In genomic region chr19:1000095-1000494, GRCh38 we compare ENCODE assay signal across 9 cellular contexts. TPM values are rescaled to one million over a fixed set of nuclear protein-coding genes. Genes with fewer than 3 reads are reported as not detected.
DNase-seq lines count a peak whose midpoint lies in the region; ATAC-seq, FAIRE-seq and TF ChIP-seq lines count a peak whose summit lies in the region.
"Had no signal": no experiment of that assay in that cellular context is flagged by ENCODE, and none has a peak within 500 bp of the region (broad histone marks: within the 10 kb centered on the region; RNA-seq: fewer than 3 reads in every experiment).

Gene GRIN3B (plus strand): TSS chr19:1000419. CDS start chr19:1000438, 19 bp downstream.

- H3K27me3 Mint-ChIP-seq in activated T-cell treated with anti-CD3 and anti-CD28 coated beads, Interleukin-2, amount 50 U/mL, for 72 hours (ENCODE audit: low read depth): peaks cover 32% of the 10 kb centered on the region

- H3K36me3 Mint-ChIP-seq in activated T-cell treated with anti-CD3 and anti-CD28 coated beads, Interleukin-2, amount 50 U/mL, for 72 hours (ENCODE audit: insufficient read depth in 2 of 2): no peaks in the 10 kb centered on the region

- H3K4me3 Mint-ChIP-seq in activated T-cell treated with anti-CD3 and anti-CD28 coated beads, Interleukin-2, amount 50 U/mL, for 72 hours: peak within 1 kb of the TSS; percentile 22 to 62

- peak; percentile 83 for DNase-seq in GM12892 (ENCODE audit: insufficient read length)
- DNase-seq in NT2/D1 (ENCODE audit: low read depth, low spot score): no peak
- peak; percentile 73 to 78 for DNase-seq in activated T-cell treated with anti-CD3 and anti-CD28 coated beads, Interleukin-2, amount 50 U/mL, for 72 hours
- peak; percentile 38 for DNase-seq in fibroblast of the aortic adventitia (ENCODE audit: low read depth)
- peak; percentile 54 for DNase-seq in retina

- H3K9ac ChIP-seq in NT2/D1 (ENCODE audit: insufficient read length, low read depth): peak within 1 kb of the TSS; percentile 58

- H3K9me3 ChIP-seq in NT2/D1 (ENCODE audit: insufficient read depth, low read length): no peaks in the 10 kb centered on the region

- no peaks in the 10 kb centered on the region for H3K9me3 Mint-ChIP-seq in activated T-cell treated with anti-CD3 and anti-CD28 coated beads, Interleukin-2, amount 50 U/mL, for 72 hours

- no peak for FAIRE-seq in GM12892 (lab: Jason Lieb, UNC)
- FAIRE-seq: endometrium had no signal

- peaks cover 24% of the 10 kb centered on the region for H3K27me3 ChIP-seq in NT2/D1 (ENCODE audit: insufficient read depth, insufficient read length)

- TF ChIP-seq CTCF in fibroblast of the aortic adventitia (IDR thresholded peaks at IDR 0.05; ENCODE audit: insufficient read depth, low read length): peak; percentile 64

- H3K27ac Mint-ChIP-seq in activated T-cell treated with anti-CD3 and anti-CD28 coated beads, Interleukin-2, amount 50 U/mL, for 72 hours: no peak within 1 kb of the TSS

- H3K4me1 ChIP-seq in NT2/D1 (ENCODE audit: insufficient read depth, insufficient read length): peaks cover 9% of the 10 kb centered on the region

- H3K4me1 Mint-ChIP-seq in activated T-cell treated with anti-CD3 and anti-CD28 coated beads, Interleukin-2, amount 50 U/mL, for 72 hours (ENCODE audit: low read depth): peaks cover 24% of the 10 kb centered on the region

- peak within 1 kb of the TSS; percentile 30 for H3K4me3 ChIP-seq in NT2/D1 (ENCODE audit: insufficient read length, low read depth)
- peak within 1 kb of the TSS; percentile 50 for H3K4me3 ChIP-seq in fibroblast of the aortic adventitia (ENCODE audit: low read depth, low read length)

- H3K36me3 ChIP-seq in NT2/D1 (ENCODE audit: insufficient read depth, insufficient read length, low read length): peaks cover 12% of the 10 kb centered on the region

- peak; percentile 53 to 69 for ATAC-seq in activated T-cell treated with anti-CD3 and anti-CD28 coated beads, Interleukin-2, amount 50 U/mL, for 72 hours (replicated peaks in 1 of 2)
- no peak for ATAC-seq in GM18907 (IDR thresholded peaks at IDR 0.05; ENCODE audit: unreplicated experiment)
- ATAC-seq in HG03469 (IDR thresholded peaks at IDR 0.05; ENCODE audit: unreplicated experiment): no peak
- no peak for ATAC-seq in HG03521 (IDR thresholded peaks at IDR 0.05; ENCODE audit: unreplicated experiment)

- no peak for TF ChIP-seq POLR2A in GM12892 (IDR thresholded peaks at IDR 0.05; ENCODE audit: low read depth, low read length)

RNA-seq across cellular contexts. Expression of gene GRIN3B, which starts in this region (rescaled TPM):
- polyA plus RNA-seq in GM12892 (2012; ENCODE audit: missing spikeins): not detected
- under 1 TPM; 0.10 to 0.35 TPM for total RNA-seq in activated T-cell treated with anti-CD3 and anti-CD28 coated beads, Interleukin-2, amount 50 U/mL, for 72 hours
- total RNA-seq in fibroblast of the aortic adventitia (ENCODE audit: low replicate concordance): 0.45 and 0.74 TPM in 2 replicates

Comparison
In these comparisons a context has a peak if more than half of its experiments do, and no peak if none do; other contexts are left out.
1. Peak in DNase-seq and ATAC-seq in activated T-cell treated with anti-CD3 and anti-CD28 coated beads, Interleukin-2, amount 50 U/mL, for 72 hours; RNA of the gene not detected or under 1 TPM.
2. Peak in DNase-seq and H3K4me3 ChIP-seq in fibroblast of the aortic adventitia; RNA of the gene not detected or under 1 TPM.